8 cellular contexts compared by ENCODE assay signal in genomic region chr1:93345633-93346471, GRCh38. TPM values are rescaled to one million over a fixed set of nuclear protein-coding genes. Genes with fewer than 3 reads are reported as not detected.
DNase-seq lines count a peak whose midpoint lies in the region; ATAC-seq and TF ChIP-seq lines count a peak whose summit lies in the region.

Gene DR1, plus strand, starts transcription at chr1:93345907. Its CDS starts 739 bp downstream, at chr1:93346646.

- H3K27ac Mint-ChIP-seq in type B pancreatic cell, result peak within 1 kb of the TSS; percentile 98

- no peaks in the 10 kb centered on the region for H3K27me3 Mint-ChIP-seq in type B pancreatic cell

- no peaks in the 10 kb centered on the region for H3K9me3 Mint-ChIP-seq in type B pancreatic cell

- 0% methylated on average over 81 of the region's 81 CpGs for WGBS in heart right ventricle, 2 donors

- H3K4me1 ChIP-seq in heart right ventricle, result peaks cover 0 to 54% (median 38%) of the 10 kb centered on the region in 9 donors

- intact Hi-C loops in T-helper 1 cell treated with Interleukin-12 subunit alpha and Interleukin-12 subunit beta and Interleukin-4 antibody, amounts not matched to agents 30 ng/mL and 1 ng/mL, for 36 hours (cut with micrococcal nuclease), result loop anchor here (1.0 to 10.0 kb wide), 18 partner anchors 8 to 1844 kb away; partner anchors contain the start of genes ABCD3, ALG14, CCDC18 and CDC7
- intact Hi-C loops in heart right ventricle (cut with DNase I) (loop anchor here in 3 of 10 donors (5.0 kb wide), 2 partner anchors 164 to 501 kb away; partner anchors contain the start of genes CCDC18 (in 1 of the 3) and TMED5 (in 1 of the 3)), posterior cingulate gyrus (cut with DNase I) (loop anchor here (5.0 kb wide), 3 partner anchors 164 to 501 kb away; partner anchors contain the start of genes CCDC18, MTF2 and TMED5)

- H3K27ac ChIP-seq in heart right ventricle, result peak within 1 kb of the TSS; percentile 89 to 98 (median 94)

- peak; percentile 66 for ATAC-seq in HG02852 (IDR thresholded peaks at IDR 0.05; ENCODE audit: unreplicated experiment)
- peak; percentile 97 to 99 (median 98) for ATAC-seq in heart right ventricle

- peak within 1 kb of the TSS; percentile 80 to 96 (median 92) for H3K4me3 ChIP-seq in heart right ventricle

- TF ChIP-seq CTCF in GM13977 (IDR thresholded peaks at IDR 0.05; ENCODE audit: extremely low read depth, insufficient read depth, missing control alignments), result no peak
- TF ChIP-seq CTCF in heart right ventricle (IDR thresholded peaks at IDR 0.05), result no peak
- TF ChIP-seq CTCF in type B pancreatic cell (conservative IDR thresholded peaks at IDR 0.05), result no peak

- peaks cover 20% of the 10 kb centered on the region for H3K4me1 Mint-ChIP-seq in type B pancreatic cell (ENCODE audit: unreplicated experiment)

- DNase-seq in GM13977 (ENCODE audit: low spot score) (peak; percentile 95), NCI-H146 (lab: John Stamatoyannopoulos, UW) (peak; percentile 92), amniotic epithelial cell (ENCODE audit: low read depth) (peak; percentile 92), heart right ventricle (peak; percentile 94 to 95), posterior cingulate gyrus (peak; percentile 89 to 99 (median 94)), type B pancreatic cell (ENCODE audit: extremely low spot score, unreplicated experiment) (peak; percentile 96)

- no peaks in the 10 kb centered on the region for H3K36me3 ChIP-seq in heart right ventricle

- in situ Hi-C loops in GM13977 (cut with MboI; ENCODE audit: low pct_unique_long_range_greater_than_20kb, low sequenced_read_pairs, unreplicated experiment), result no loop called here

- H3K9me3 ChIP-seq in heart right ventricle, result no peaks in the 10 kb centered on the region

- H3K4me3 Mint-ChIP-seq in type B pancreatic cell, result peak within 1 kb of the TSS; percentile 95

- no peaks in the 10 kb centered on the region for H3K27me3 ChIP-seq in heart right ventricle

- no peaks in the 10 kb centered on the region for H3K36me3 Mint-ChIP-seq in type B pancreatic cell

RNA-seq across cellular contexts. Expression of gene DR1, which starts in this region (rescaled TPM):
- total RNA-seq in T-helper 1 cell treated with Interleukin-12 subunit alpha and Interleukin-12 subunit beta and Interleukin-4 antibody, amounts not matched to agents 30 ng/mL and 1 ng/mL, for 36 hours, result 100 and 105 TPM in 2 replicates
- total RNA-seq in heart right ventricle, result 10 to 100 TPM; 33.0 to 40.8 (median 37.5) TPM
- 10 to 100 TPM in 1 of 2 donors, 1 to 10 TPM in 1; 4.0 to 14.8 TPM for polyA plus RNA-seq in heart right ventricle
- total RNA-seq in type B pancreatic cell (ENCODE audit: low replicate concordance), result 47.3 and 49.0 TPM in 2 replicates

Comparison
In these comparisons a context has a peak if more than half of its experiments do, and no peak if none do; other contexts are left out.
1. Peak in every context shown above with its lines: DNase-seq, ATAC-seq, H3K4me3 ChIP-seq and H3K27ac ChIP-seq.